Comparison of ENCODE assay signal across 18 cellular contexts in the genomic region with DNA sequence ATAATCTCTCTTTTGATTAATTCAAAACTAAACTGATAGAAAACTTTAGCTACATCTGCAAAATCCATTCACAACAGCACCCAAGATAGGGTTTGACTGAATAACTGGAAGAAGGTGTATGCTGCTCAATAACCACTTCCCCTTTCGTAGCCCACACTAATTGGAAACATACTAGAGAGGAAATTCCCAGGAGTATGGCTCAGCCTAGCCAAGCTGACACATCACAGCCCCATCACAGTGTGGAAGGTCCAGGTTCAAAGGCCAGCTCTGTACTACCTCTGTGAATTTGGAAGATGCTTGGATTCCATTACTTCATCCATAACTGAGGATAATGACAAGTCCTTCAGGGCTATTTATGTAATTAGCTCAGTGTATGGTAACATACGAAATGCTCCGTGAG.
DNase-seq lines count a peak whose midpoint lies in the region; ATAC-seq and TF ChIP-seq lines count a peak whose summit lies in the region.
"Had no signal": no experiment of that assay in that cellular context is flagged by ENCODE, and none has a peak within 500 bp of the region (broad histone marks: within the 10 kb centered on the region; RNA-seq: fewer than 3 reads in every experiment).

No MANE protein-coding gene starts in this region.

- H3K27me3 ChIP-seq in esophagus muscularis mucosa (peaks cover 0 to 22% (median 0%) of the 10 kb centered on the region in 4 donors), right atrium auricular region (no peaks in the 10 kb centered on the region), right lobe of liver (no peaks in the 10 kb centered on the region)

- H3K27ac ChIP-seq in esophagus muscularis mucosa (replicated peaks in 1 of 4) = no peak overlapping the region
- no peak overlapping the region for H3K27ac ChIP-seq in right atrium auricular region
- H3K27ac ChIP-seq in right lobe of liver = no peak overlapping the region
- H3K27ac ChIP-seq: HL-60, RWPE1, skin epidermis had no signal

- TF ChIP-seq CTCF in AG09319 (IDR thresholded peaks at IDR 0.05; ENCODE audit: low read depth, low read length) = no peak
- no peak for TF ChIP-seq CTCF in esophagus muscularis mucosa (IDR thresholded peaks at IDR 0.05)
- TF ChIP-seq CTCF in right atrium auricular region (IDR thresholded peaks at IDR 0.05) = no peak
- no peak for TF ChIP-seq CTCF in right lobe of liver (IDR thresholded peaks at IDR 0.05)

- no peak for TF ChIP-seq EP300 in esophagus muscularis mucosa (IDR thresholded peaks at IDR 0.05)

- DNase-seq in AG09319 (ENCODE audit: extremely low read depth, low read depth) (peak; percentile 42), esophagus muscularis mucosa (ENCODE audit: extremely low spot score) (peak; percentile 82), right atrium auricular region (ENCODE audit: low spot score) (no peak), NCI-H1930 (lab: John Stamatoyannopoulos, UW) (no peak), right lobe of liver (no peak)
- DNase-seq: activated CD4-positive, alpha-beta T cell treated with anti-CD3 and anti-CD28 coated beads for 1 hour; caudate nucleus; DMS 273 treated with DMSO at 0.1 percent for 48 hours; kidney; NCI-H2081; NCI-H82; nucleus accumbens had no signal

- no peaks in the 10 kb centered on the region for H3K4me1 ChIP-seq in esophagus muscularis mucosa
- no peaks in the 10 kb centered on the region for H3K4me1 ChIP-seq in right atrium auricular region
- H3K4me1 ChIP-seq in right lobe of liver = no peaks in the 10 kb centered on the region

- 63% methylated on average over 3 of the region's 3 CpGs for WGBS in esophagus muscularis mucosa
- 37% methylated on average over 3 of the region's 3 CpGs for WGBS in right lobe of liver (ENCODE audit: insufficient coverage, low coverage, low lambda C conversion rate, missing lambda C conversion rate)

- ATAC-seq in GM21367 (IDR thresholded peaks at IDR 0.05; ENCODE audit: unreplicated experiment) (peak; percentile 45), HG03432 (IDR thresholded peaks at IDR 0.05; ENCODE audit: unreplicated experiment) (peak; percentile 51), GM19328 (IDR thresholded peaks at IDR 0.05; ENCODE audit: unreplicated experiment) (no peak), right lobe of liver (no peak)

- TF ChIP-seq POLR2A in esophagus muscularis mucosa (IDR thresholded peaks at IDR 0.05; ENCODE audit: low read depth) = no peak
- TF ChIP-seq POLR2A in right lobe of liver (IDR thresholded peaks at IDR 0.05) = no peak

- intact Hi-C loops in esophagus muscularis mucosa (cut with DNase I) (no loop called here), right lobe of liver (cut with DNase I) (no loop called here)

- H3K36me3 ChIP-seq in esophagus muscularis mucosa (no peaks in the 10 kb centered on the region), right atrium auricular region (no peaks in the 10 kb centered on the region), right lobe of liver (no peaks in the 10 kb centered on the region)

- H3K4me3 ChIP-seq in esophagus muscularis mucosa (no peak overlapping the region), right atrium auricular region (no peak overlapping the region), right lobe of liver (no peak overlapping the region)
- H3K4me3 ChIP-seq: skin epidermis had no signal

- H3K9me3 ChIP-seq in esophagus muscularis mucosa (no peaks in the 10 kb centered on the region), right atrium auricular region (no peaks in the 10 kb centered on the region), right lobe of liver (no peaks in the 10 kb centered on the region)

Comparison
In these comparisons a context has a peak if more than half of its experiments do, and no peak if none do; other contexts are left out.
1. DNase-seq: peak in AG09319 (single experiment) and esophagus muscularis mucosa (single experiment); none in right atrium auricular region (single experiment), NCI-H1930 (0 of 2) and right lobe of liver (0 of 3).
2. ATAC-seq: peak in GM21367 (single experiment) and HG03432 (single experiment); none in GM19328 (single experiment) and right lobe of liver (0 of 4).